Comparison of ENCODE assay signal across 12 cellular contexts in the genomic region with DNA sequence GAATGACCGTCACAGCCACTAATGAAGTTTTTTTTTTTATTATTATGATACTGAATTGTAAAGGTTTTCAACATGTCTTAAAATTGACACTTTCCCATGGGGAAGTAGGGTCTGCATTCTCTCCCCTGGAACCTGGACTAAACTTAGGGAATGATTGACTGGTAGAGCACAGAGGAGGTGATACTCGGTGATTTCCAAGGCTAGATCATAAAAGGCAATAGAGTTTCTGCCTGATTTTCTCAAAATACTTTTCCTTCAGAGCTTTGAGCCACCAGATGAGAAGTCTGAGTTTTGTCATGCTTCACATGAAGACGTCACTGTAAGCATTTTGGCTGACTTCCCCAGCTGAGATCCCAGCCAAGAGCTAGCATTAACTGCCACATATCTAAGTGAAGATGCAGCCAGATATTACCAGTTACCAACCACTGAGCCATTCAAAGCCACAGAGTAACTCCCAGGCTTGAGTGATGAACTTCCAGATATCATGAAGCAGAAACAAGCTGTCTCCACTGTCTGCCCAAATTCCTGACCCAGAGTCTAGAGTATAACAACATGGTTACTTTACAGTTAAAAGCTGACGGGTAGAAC.
DNase-seq lines count a peak whose midpoint lies in the region; TF ChIP-seq lines count a peak whose summit lies in the region.
"Had no signal": no experiment of that assay in that cellular context is flagged by ENCODE, and none has a peak within 500 bp of the region (broad histone marks: within the 10 kb centered on the region; RNA-seq: fewer than 3 reads in every experiment).

No MANE protein-coding gene starts in this region.

- in situ Hi-C loops in GM13977 (cut with MboI; ENCODE audit: low pct_unique_long_range_greater_than_20kb, low sequenced_read_pairs, unreplicated experiment), result no loop called here

- TF ChIP-seq CTCF in GM13977 (IDR thresholded peaks at IDR 0.05; ENCODE audit: extremely low read depth, insufficient read depth, missing control alignments), result no peak

- DNase-seq in AG08396 (ENCODE audit: low spot score), result peak; percentile 12
- DNase-seq in OCI-M1 (lab: John Stamatoyannopoulos, UW), result peak; percentile 81
- DNase-seq in fibroblast of gingiva (ENCODE audit: low read depth), result peak; percentile 41
- peak; percentile 48 for DNase-seq in medulla oblongata (ENCODE audit: extremely low spot score)
- DNase-seq in GM13977 (ENCODE audit: low spot score), result no peak
- no peak for DNase-seq in iPS-NIHi7 (ENCODE audit: extremely low spot score)
- no peak for DNase-seq in NCI-H2171 treated with DMSO at 0.1 percent for 48 hours (lab: John Stamatoyannopoulos, UW)
- no peak for DNase-seq in NCI-H510A (lab: John Stamatoyannopoulos, UW)
- DNase-seq: activated CD4-positive, alpha-beta memory T cell treated with anti-CD3 and anti-CD28 coated beads, Interleukin-2, amount 10 ng/mL, durations not matched to agents 7 days and 5 days; AML-193; foreskin melanocyte; NCI-H2081 treated with DMSO at 0.1 percent for 48 hours had no signal

Comparison
In these comparisons a context has a peak if more than half of its experiments do, and no peak if none do; other contexts are left out.
1. DNase-seq: peak in AG08396 (single experiment), OCI-M1 (single experiment), fibroblast of gingiva (single experiment) and medulla oblongata (single experiment); none in GM13977 (single experiment), iPS-NIHi7 (single experiment), NCI-H2171 treated with DMSO at 0.1 percent for 48 hours (single experiment) and NCI-H510A (single experiment).